Comparison of ENCODE assay signal across 16 cellular contexts in genomic region chrX:118215346-118215745, GRCh38.
DNase-seq lines count a peak whose midpoint lies in the region; ATAC-seq and TF ChIP-seq lines count a peak whose summit lies in the region.
"Had no signal": no experiment of that assay in that cellular context is flagged by ENCODE, and none has a peak within 500 bp of the region (broad histone marks: within the 10 kb centered on the region; RNA-seq: fewer than 3 reads in every experiment).

No MANE protein-coding gene starts in this region.

- H3K4me1 Mint-ChIP-seq in dendritic cell treated with granulocyte-macrophage colony-stimulating factor and Interleukin-4, amounts not matched to agents 40 ng/mL and 50 ng/mL, for 4 days (ENCODE audit: low read depth), result peaks cover 43% of the 10 kb centered on the region

- ATAC-seq in left colon (peak; percentile 24), GM18498 (IDR thresholded peaks at IDR 0.05; ENCODE audit: unreplicated experiment) (no peak)
- ATAC-seq: K562 had no signal

- intact Hi-C loops in dendritic cell treated with granulocyte-macrophage colony-stimulating factor and Interleukin-4, amounts not matched to agents 40 ng/mL and 50 ng/mL, for 4 days (cut with micrococcal nuclease), result no loop called here
- intact Hi-C loops in left colon (cut with DNase I, micrococcal nuclease), result no loop called here

- H3K4me3 Mint-ChIP-seq in dendritic cell treated with granulocyte-macrophage colony-stimulating factor and Interleukin-4, amounts not matched to agents 40 ng/mL and 50 ng/mL, for 4 days, result no peak overlapping the region
- H3K4me3 Mint-ChIP-seq: CD4-positive, alpha-beta T cell; HFFc6 had no signal

- H3K27me3 Mint-ChIP-seq in dendritic cell treated with granulocyte-macrophage colony-stimulating factor and Interleukin-4, amounts not matched to agents 40 ng/mL and 50 ng/mL, for 4 days, result peaks cover 11% of the 10 kb centered on the region
- H3K27me3 Mint-ChIP-seq: CD4-positive, alpha-beta T cell had no signal

- TF ChIP-seq CTCF in GM20000 (IDR thresholded peaks at IDR 0.05; ENCODE audit: extremely low read depth, missing control alignments), result no peak

- in situ Hi-C loops in ACHN (cut with HindIII; ENCODE audit: low pct_ligation_motif_present, low pct_unique_long_range_greater_than_20kb, low sequenced_read_pairs), result no loop called here

- no peaks in the 10 kb centered on the region for H3K36me3 Mint-ChIP-seq in dendritic cell treated with granulocyte-macrophage colony-stimulating factor and Interleukin-4, amounts not matched to agents 40 ng/mL and 50 ng/mL, for 4 days (ENCODE audit: low read depth)

- DNase-seq in ACHN, result peak; percentile 0
- DNase-seq in M059J (ENCODE audit: low read depth), result peak; percentile 77
- DNase-seq in left colon, result no peak
- DNase-seq in activated T-cell treated with anti-CD3 and anti-CD28 coated beads, Interleukin-2, amount 50 U/mL, for 1 hour, result no peak
- no peak for DNase-seq in GM20000 (ENCODE audit: low spot score)
- DNase-seq: Caco-2; CD4-positive, alpha-beta T cell; DMS79; HFFc6; NCI-H1417; NCI-H187 treated with DMSO at 0.1 percent for 48 hours; NCI-H226; NCI-H524 had no signal

- peak overlapping the region; percentile 37 for H3K27ac Mint-ChIP-seq in dendritic cell treated with granulocyte-macrophage colony-stimulating factor and Interleukin-4, amounts not matched to agents 40 ng/mL and 50 ng/mL, for 4 days
- H3K27ac Mint-ChIP-seq: CD4-positive, alpha-beta T cell; HFFc6 had no signal

- H3K9me3 Mint-ChIP-seq in dendritic cell treated with granulocyte-macrophage colony-stimulating factor and Interleukin-4, amounts not matched to agents 40 ng/mL and 50 ng/mL, for 4 days, result no peaks in the 10 kb centered on the region
- H3K9me3 Mint-ChIP-seq: CD4-positive, alpha-beta T cell; HFFc6 had no signal

Comparison
In these comparisons a context has a peak if more than half of its experiments do, and no peak if none do; other contexts are left out.
1. DNase-seq: peak in ACHN (single experiment) and M059J (single experiment); none in left colon (0 of 2), activated T-cell treated with anti-CD3 and anti-CD28 coated beads, Interleukin-2, amount 50 U/mL, for 1 hour (single experiment) and GM20000 (single experiment).